ENCODE assay signal across 13 cellular contexts in the genomic region with DNA sequence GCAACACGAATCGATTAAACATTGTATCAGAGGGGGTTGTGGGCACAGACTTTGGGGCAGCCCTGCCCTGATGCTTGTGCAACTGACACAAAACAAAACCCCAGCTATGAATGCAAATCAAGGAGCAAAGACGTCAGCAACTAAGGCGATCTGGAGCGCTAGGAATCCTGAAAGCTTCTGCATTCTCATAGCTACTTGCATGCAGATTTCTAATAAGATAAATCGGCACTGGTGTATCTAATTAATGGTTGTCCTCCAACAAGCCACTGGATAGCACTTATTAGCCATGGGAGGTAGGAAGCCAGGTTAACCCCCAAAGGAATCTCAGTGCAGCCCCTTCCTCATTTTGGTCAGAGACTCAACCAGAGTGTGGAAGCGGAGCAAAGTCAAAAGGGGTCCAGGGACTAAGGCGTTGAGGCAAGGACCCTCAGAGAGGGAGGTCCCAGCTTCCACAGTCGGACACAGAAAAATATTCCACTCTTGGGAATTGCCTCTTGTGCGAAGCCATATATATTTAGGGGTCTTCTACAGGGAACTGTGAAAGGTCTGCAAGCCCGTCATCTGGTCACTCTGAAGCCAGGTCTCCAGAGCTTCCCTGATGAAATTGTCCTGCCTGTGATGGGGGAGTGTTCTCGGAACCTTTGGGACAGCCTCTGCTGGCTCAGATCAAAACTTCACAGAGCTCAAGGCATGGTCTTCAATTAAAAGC.
DNase-seq lines count a peak whose midpoint lies in the region; ATAC-seq and TF ChIP-seq lines count a peak whose summit lies in the region.
"Had no signal": no experiment of that assay in that cellular context is flagged by ENCODE, and none has a peak within 500 bp of the region (broad histone marks: within the 10 kb centered on the region; RNA-seq: fewer than 3 reads in every experiment).

No MANE protein-coding gene starts in this region.

- no peaks in the 10 kb centered on the region for H3K36me3 ChIP-seq in sigmoid colon

- DNase-seq in G401 (ENCODE audit: low spot score) = peak; percentile 68
- DNase-seq in right cardiac atrium = no peak
- no peak for DNase-seq in sigmoid colon
- no peak for DNase-seq in islet precursor cell
- no peak for DNase-seq in HPDE6-E6E7 (ENCODE audit: extremely low spot score)
- DNase-seq: activated CD8-positive, alpha-beta T cell treated with anti-CD3 and anti-CD28 coated beads, Interleukin-2, amount 10 ng/mL, durations not matched to agents 7 days and 5 days; dermis blood vessel endothelial cell; GOT3; stimulated activated CD8-positive, alpha-beta memory T cell treated with anti-CD3 and anti-CD28 coated beads, Interleukin-4, amount 100 ng/mL, for 48 hours had no signal

- no peak for TF ChIP-seq POLR2A in sigmoid colon (IDR thresholded peaks at IDR 0.05)

- H3K27ac ChIP-seq in right cardiac atrium (ENCODE audit: low read length) (no peak overlapping the region), sigmoid colon (peak overlapping the region; percentile 73 to 93 (median 80))

- TF ChIP-seq EP300 in sigmoid colon (IDR thresholded peaks at IDR 0.05) = peak in 3 of 4 donors; percentile 73 to 83 (median 77)

- ATAC-seq in SK-N-SH treated with all-trans-retinoic acid at 6 μM for 48 hours = no peak
- peak in 1 of 2 donors; percentile 26 for ATAC-seq in right cardiac atrium
- no peak for ATAC-seq in HG03565 (IDR thresholded peaks at IDR 0.05; ENCODE audit: unreplicated experiment)
- ATAC-seq in GM18909 (IDR thresholded peaks at IDR 0.05; ENCODE audit: poor library complexity, unreplicated experiment) = no peak
- ATAC-seq: activated CD8-positive, alpha-beta T cell treated with anti-CD3 and anti-CD28 coated beads, Interleukin-2, amount 10 ng/mL, durations not matched to agents 7 days and 5 days; HepG2 had no signal

- in situ Hi-C loops in G401 (cut with HindIII; ENCODE audit: low sequenced_read_pairs) = no loop called here

- WGBS in right cardiac atrium = 7% methylated on average over 12 of the region's 12 CpGs
- 12 to 19% methylated on average over 12 of the region's 12 CpGs for WGBS in sigmoid colon, 2 donors

- H3K9me3 ChIP-seq in right cardiac atrium (ENCODE audit: control insufficient read depth, low read length) = no peaks in the 10 kb centered on the region
- H3K9me3 ChIP-seq in sigmoid colon = no peaks in the 10 kb centered on the region

- TF ChIP-seq CTCF in sigmoid colon (IDR thresholded peaks at IDR 0.05) = no peak

- peaks cover 4% of the 10 kb centered on the region for H3K4me1 ChIP-seq in right cardiac atrium (ENCODE audit: control insufficient read depth, insufficient read depth, low read length)
- peaks cover 0 to 58% (median 50%) of the 10 kb centered on the region in 4 donors for H3K4me1 ChIP-seq in sigmoid colon

- peaks cover 2% of the 10 kb centered on the region for H3K27me3 ChIP-seq in right cardiac atrium (ENCODE audit: control insufficient read depth, insufficient read depth)
- peaks cover 0 to 49% (median 12%) of the 10 kb centered on the region in 3 donors for H3K27me3 ChIP-seq in sigmoid colon

- peak overlapping the region; percentile 72 for H3K4me3 ChIP-seq in right cardiac atrium (ENCODE audit: low read length)
- H3K4me3 ChIP-seq in sigmoid colon = peak overlapping the region; percentile 4 to 53 (median 46)

- intact Hi-C loops in right cardiac atrium (cut with DNase I) = no loop called here
- intact Hi-C loops in sigmoid colon (cut with DNase I) = loop anchor here (1.0 to 10.0 kb wide), 3 partner anchors 18 to 378 kb away; a partner anchor contains a TSS

TF ChIP-seq in SK-N-SH treated with all-trans-retinoic acid at 6 μM for 48 hours, 23 proteins besides CTCF, POLR2A, EP300 and RAD21:
- TF ChIP-seq, protein P1, sequence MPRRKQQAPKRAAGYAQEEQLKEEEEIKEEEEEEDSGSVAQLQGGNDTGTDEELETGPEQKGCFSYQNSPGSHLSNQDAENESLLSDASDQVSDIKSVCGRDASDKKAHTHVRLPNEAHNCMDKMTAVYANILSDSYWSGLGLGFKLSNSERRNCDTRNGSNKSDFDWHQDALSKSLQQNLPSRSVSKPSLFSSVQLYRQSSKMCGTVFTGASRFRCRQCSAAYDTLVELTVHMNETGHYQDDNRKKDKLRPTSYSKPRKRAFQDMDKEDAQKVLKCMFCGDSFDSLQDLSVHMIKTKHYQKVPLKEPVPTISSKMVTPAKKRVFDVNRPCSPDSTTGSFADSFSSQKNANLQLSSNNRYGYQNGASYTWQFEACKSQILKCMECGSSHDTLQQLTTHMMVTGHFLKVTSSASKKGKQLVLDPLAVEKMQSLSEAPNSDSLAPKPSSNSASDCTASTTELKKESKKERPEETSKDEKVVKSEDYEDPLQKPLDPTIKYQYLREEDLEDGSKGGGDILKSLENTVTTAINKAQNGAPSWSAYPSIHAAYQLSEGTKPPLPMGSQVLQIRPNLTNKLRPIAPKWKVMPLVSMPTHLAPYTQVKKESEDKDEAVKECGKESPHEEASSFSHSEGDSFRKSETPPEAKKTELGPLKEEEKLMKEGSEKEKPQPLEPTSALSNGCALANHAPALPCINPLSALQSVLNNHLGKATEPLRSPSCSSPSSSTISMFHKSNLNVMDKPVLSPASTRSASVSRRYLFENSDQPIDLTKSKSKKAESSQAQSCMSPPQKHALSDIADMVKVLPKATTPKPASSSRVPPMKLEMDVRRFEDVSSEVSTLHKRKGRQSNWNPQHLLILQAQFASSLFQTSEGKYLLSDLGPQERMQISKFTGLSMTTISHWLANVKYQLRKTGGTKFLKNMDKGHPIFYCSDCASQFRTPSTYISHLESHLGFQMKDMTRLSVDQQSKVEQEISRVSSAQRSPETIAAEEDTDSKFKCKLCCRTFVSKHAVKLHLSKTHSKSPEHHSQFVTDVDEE (CRISPR knock-in tag; IDR thresholded peaks at IDR 0.05) = peak; percentile 53; the same call in 1 of the 2 replicates
- TF ChIP-seq ZFP3 (CRISPR knock-in tag; IDR thresholded peaks at IDR 0.05) (peak; percentile 46; the same call in 1 of the 2 replicates), SNAI2 (CRISPR knock-in tag; IDR thresholded peaks at IDR 0.05) (peak; percentile 64; the same call in 1 of the 2 replicates), BACH2 (CRISPR knock-in tag; IDR thresholded peaks at IDR 0.05; ENCODE audit: borderline replicate concordance) (no peak)
TF ChIP-seq in SK-N-SH treated with all-trans-retinoic acid at 6 μM for 48 hours: peak in this region for 3.
